ENCODE assay signal across 5 cellular contexts in genomic region chr1:45518366-45518765, GRCh38. TPM values are rescaled to one million over a fixed set of nuclear protein-coding genes. Genes with fewer than 3 reads are reported as not detected.
A peak's percentile ranks its signal among the peaks of the same experiment; 100 is the strongest.
DNase-seq lines count a peak whose midpoint lies in the region; ATAC-seq and TF ChIP-seq lines count a peak whose summit lies in the region.
"Not testable (repeated sequence)": the region's sequence is repeated elsewhere in the genome, so short reads cannot be mapped to it uniquely, and the experiment has no call there.

No MANE protein-coding gene starts in this region.

- H3K4me1 ChIP-seq in DND-41 (ENCODE audit: insufficient read depth, low read length): peaks cover 40% of the 10 kb centered on the region
- peaks cover 44% of the 10 kb centered on the region for H3K4me1 ChIP-seq in OCI-LY1 (ENCODE audit: insufficient read depth, low read length, severe bottlenecking)

- not testable (repeated sequence) for H3K4me3 ChIP-seq in DND-41 (ENCODE audit: low read depth in 1 of 2, low read length in 2 of 2); OCI-LY1 (ENCODE audit: low read depth, low read length, poor library complexity, severe bottlenecking)

- not testable (repeated sequence) for H2AFZ ChIP-seq in DND-41 (ENCODE audit: low read depth, low read length); OCI-LY1 (ENCODE audit: low read length)

- H3K79me2 ChIP-seq in DND-41 (ENCODE audit: insufficient read depth, low read length) (peaks cover 58% of the 10 kb centered on the region), OCI-LY1 (ENCODE audit: insufficient read depth, low read length) (peaks cover 36% of the 10 kb centered on the region)

- H3K9me2 ChIP-seq in OCI-LY1 (ENCODE audit: low read depth, low read length): not testable (repeated sequence)

- not testable (repeated sequence) for ATAC-seq in DND-41 (ENCODE audit: insufficient read depth, low read depth); natural killer cell

- not testable (repeated sequence) for H3F3A ChIP-seq in OCI-LY1 (ENCODE audit: insufficient read depth, low read length)

- peaks cover 52% of the 10 kb centered on the region for H3K36me3 ChIP-seq in DND-41 (ENCODE audit: insufficient read depth, low read length)
- peaks cover 66% of the 10 kb centered on the region for H3K36me3 ChIP-seq in OCI-LY1 (ENCODE audit: insufficient read depth, low read length)

- H3K4me3 Mint-ChIP-seq in activated CD4-positive, alpha-beta memory T cell treated with anti-CD3 and anti-CD28 coated beads for 36 hours: not testable (repeated sequence)
- peak overlapping the region; percentile 89 to 98 (median 95) for H3K4me3 Mint-ChIP-seq in brain
- H3K4me3 Mint-ChIP-seq in natural killer cell: peak overlapping the region; percentile 61

- intact Hi-C loops in activated CD4-positive, alpha-beta memory T cell treated with anti-CD3 and anti-CD28 coated beads for 36 hours (cut with micrococcal nuclease); natural killer cell (cut with micrococcal nuclease): not testable (repeated sequence)

- H3K4me2 ChIP-seq in DND-41 (ENCODE audit: insufficient read depth, low read length): peak overlapping the region; percentile 78; the same call in 1 of the 2 replicates
- peak overlapping the region; percentile 80; the same call in 1 of the 2 replicates for H3K4me2 ChIP-seq in OCI-LY1 (ENCODE audit: low read length)

- peaks cover 52% of the 10 kb centered on the region for H3K4me1 Mint-ChIP-seq in activated CD4-positive, alpha-beta memory T cell treated with anti-CD3 and anti-CD28 coated beads for 36 hours (ENCODE audit: low read depth)
- H3K4me1 Mint-ChIP-seq in brain (peaks cover 57% of the 10 kb centered on the region), natural killer cell (peaks cover 29 to 41% of the 10 kb centered on the region in 2 donors)

- H3K27me3 ChIP-seq in DND-41 (ENCODE audit: insufficient read depth, low read length, poor library complexity); OCI-LY1 (ENCODE audit: insufficient read depth, low read length): not testable (repeated sequence)

- not testable (repeated sequence) for DNase-seq in DND-41; activated CD4-positive, alpha-beta memory T cell treated with anti-CD3 and anti-CD28 coated beads for 36 hours; natural killer cell

- H3K36me3 Mint-ChIP-seq in activated CD4-positive, alpha-beta memory T cell treated with anti-CD3 and anti-CD28 coated beads for 36 hours: peaks cover 51% of the 10 kb centered on the region
- H3K36me3 Mint-ChIP-seq in brain (peaks cover 40% of the 10 kb centered on the region), natural killer cell (peaks cover 18% of the 10 kb centered on the region)

- not testable (repeated sequence) for H3K9me3 Mint-ChIP-seq in activated CD4-positive, alpha-beta memory T cell treated with anti-CD3 and anti-CD28 coated beads for 36 hours; brain; natural killer cell

- CTCF ChIA-PET in activated CD4-positive, alpha-beta memory T cell treated with anti-CD3 and anti-CD28 coated beads for 36 hours (lab: Charles Lee): interaction anchor here (1.3 to 5.3 kb wide), 3 partner anchors 8 to 51 kb away, joined by 3 to 58 read pairs (median 4); no protein-coding TSS in a partner anchor

- POLR2A ChIA-PET in activated CD4-positive, alpha-beta memory T cell treated with anti-CD3 and anti-CD28 coated beads for 36 hours (lab: Charles Lee): interaction anchor here (0.7 to 1.5 kb wide), 3 partner anchors 29 to 179 kb away, joined by 3 read pairs; partner anchors contain the start of genes NASP and TOE1

- peaks cover 32% of the 10 kb centered on the region for H4K20me1 ChIP-seq in DND-41 (ENCODE audit: insufficient read depth, low read length)
- not testable (repeated sequence) for H4K20me1 ChIP-seq in OCI-LY1 (ENCODE audit: insufficient read depth, low read length)

- peak overlapping the region; percentile 19 for H3K27ac Mint-ChIP-seq in activated CD4-positive, alpha-beta memory T cell treated with anti-CD3 and anti-CD28 coated beads for 36 hours
- H3K27ac Mint-ChIP-seq in brain: peak overlapping the region; percentile 20 to 94 (median 81)
- H3K27ac Mint-ChIP-seq in natural killer cell: not testable (repeated sequence)

- H3K27ac ChIP-seq in DND-41 (ENCODE audit: low read length): not testable (repeated sequence)
- H3K27ac ChIP-seq in OCI-LY1 (ENCODE audit: low read depth, low read length, poor library complexity, severe bottlenecking): peak overlapping the region; percentile 75

- not testable (repeated sequence) for H3K9me3 ChIP-seq in DND-41 (ENCODE audit: insufficient read depth, low read length, severe bottlenecking); OCI-LY1 (ENCODE audit: low read length)

- not testable (repeated sequence) for TF ChIP-seq CTCF in DND-41 (IDR thresholded peaks at IDR 0.05; ENCODE audit: borderline replicate concordance, extremely low read depth, low read length, poor library complexity, severe bottlenecking); OCI-LY1 (IDR thresholded peaks at IDR 0.05; ENCODE audit: low read length); brain (conservative IDR thresholded peaks at IDR 0.05); natural killer cell (IDR thresholded peaks at IDR 0.05)

- H3K9ac ChIP-seq in DND-41 (ENCODE audit: low read depth, low read length); OCI-LY1 (ENCODE audit: low read length): not testable (repeated sequence)

- H3K27me3 Mint-ChIP-seq in activated CD4-positive, alpha-beta memory T cell treated with anti-CD3 and anti-CD28 coated beads for 36 hours; brain; natural killer cell (ENCODE audit: low read depth in 2 of 2): not testable (repeated sequence)

RNA-seq across cellular contexts. Expression of gene PRDX1, which starts 3.3 kb away (rescaled TPM):
- 100 to 1,000 TPM; 479 to 481 TPM for total RNA-seq in activated CD4-positive, alpha-beta memory T cell treated with anti-CD3 and anti-CD28 coated beads for 36 hours
- polyA plus RNA-seq in brain (ENCODE audit: insufficient read depth, low read depth, low replicate concordance): 499 TPM
- total RNA-seq in natural killer cell: 10 to 100 TPM; 24.8 to 39.1 (median 30.6) TPM

RNA-seq across cellular contexts. Expression of gene MMACHC, which starts 18.3 kb away (rescaled TPM):
- total RNA-seq in activated CD4-positive, alpha-beta memory T cell treated with anti-CD3 and anti-CD28 coated beads for 36 hours: 1 to 10 TPM; 6.0 to 6.2 TPM
- 10.1 TPM for polyA plus RNA-seq in brain (ENCODE audit: insufficient read depth, low read depth, low replicate concordance)
- total RNA-seq in natural killer cell: 1 to 10 TPM in 1 of 3 donors, under 1 TPM in 2; 0.73 to 1.5 (median 0.88) TPM

RNA-seq across cellular contexts. Expression of gene CCDC163, which starts 18.5 kb away (rescaled TPM):
- 1 to 10 TPM; 5.1 to 5.7 TPM for total RNA-seq in activated CD4-positive, alpha-beta memory T cell treated with anti-CD3 and anti-CD28 coated beads for 36 hours
- 7.4 TPM for polyA plus RNA-seq in brain (ENCODE audit: insufficient read depth, low read depth, low replicate concordance)
- total RNA-seq in natural killer cell: 1 to 10 TPM; 3.0 to 6.9 (median 5.8) TPM

RNA-seq across cellular contexts. Expression of gene TESK2, which starts 27.4 kb away (rescaled TPM):
- total RNA-seq in activated CD4-positive, alpha-beta memory T cell treated with anti-CD3 and anti-CD28 coated beads for 36 hours: 1 to 10 TPM; 4.6 to 6.0 TPM
- 8.2 TPM for polyA plus RNA-seq in brain (ENCODE audit: insufficient read depth, low read depth, low replicate concordance)
- 1 to 10 TPM; 5.1 to 7.4 (median 6.0) TPM for total RNA-seq in natural killer cell

RNA-seq across cellular contexts. Expression of gene AKR1A1, which starts 32.3 kb away (rescaled TPM):
- 100 to 1,000 TPM; 184 TPM for total RNA-seq in activated CD4-positive, alpha-beta memory T cell treated with anti-CD3 and anti-CD28 coated beads for 36 hours
- polyA plus RNA-seq in brain (ENCODE audit: insufficient read depth, low read depth, low replicate concordance): 304 TPM
- 10 to 100 TPM; 45.7 to 54.2 (median 53.9) TPM for total RNA-seq in natural killer cell

Comparison
In these comparisons a context has a peak if more than half of its experiments do, and no peak if none do; other contexts are left out.
1. RNA of gene PRDX1, which starts 3.3 kb away (total RNA-seq): 479 to 481 TPM in activated CD4-positive, alpha-beta memory T cell treated with anti-CD3 and anti-CD28 coated beads for 36 hours; 24.8 to 39.1 TPM in natural killer cell; every median in the first group is over 10 times any median in the second.